8 cellular contexts compared by ENCODE assay signal in genomic region chr16:11742536-11743307, GRCh38. TPM values are rescaled to one million over a fixed set of nuclear protein-coding genes. Genes with fewer than 3 reads are reported as not detected.
DNase-seq lines count a peak whose midpoint lies in the region; ATAC-seq, FAIRE-seq and TF ChIP-seq lines count a peak whose summit lies in the region.

TXNDC11 (minus strand) TSS chr16:11742857; CDS start chr16:11742730, 127 bp downstream.

- dilution Hi-C loops in mammary epithelial cell (cut with HindIII; ENCODE audit: low sequenced_read_pairs) = loop anchor here (5.0 kb wide), 1 partner anchor 80 kb away; no protein-coding TSS in a partner anchor

- peaks cover 47% of the 10 kb centered on the region for H3K79me2 ChIP-seq in ACC112 (ENCODE audit: control insufficient read depth, insufficient read depth, low read length, unreplicated experiment)
- H3K79me2 ChIP-seq in mammary epithelial cell (ENCODE audit: insufficient read depth, low read length) = peaks cover 47% of the 10 kb centered on the region

- no peaks in the 10 kb centered on the region for H4K20me1 ChIP-seq in mammary epithelial cell (ENCODE audit: insufficient read depth, low read length)

- FAIRE-seq in small intestine (lab: Jason Lieb, UNC) = no peak

- no peaks in the 10 kb centered on the region for H3K9me3 ChIP-seq in WERI-Rb-1 (ENCODE audit: severe bottlenecking)
- no peaks in the 10 kb centered on the region for H3K9me3 ChIP-seq in mammary epithelial cell (replicated peaks; ENCODE audit: insufficient read depth, low read length)
- no peaks in the 10 kb centered on the region for H3K9me3 ChIP-seq in iPS-20b (ENCODE audit: insufficient read depth, low read depth, low read length)
- H3K9me3 ChIP-seq in small intestine (ENCODE audit: control insufficient read depth, low read depth) = no peaks in the 10 kb centered on the region

- H3K27me3 ChIP-seq in ACC112 (ENCODE audit: insufficient read depth, low read length) (no peaks in the 10 kb centered on the region), WERI-Rb-1 (ENCODE audit: insufficient read depth, low read depth, severe bottlenecking) (no peaks in the 10 kb centered on the region), mammary epithelial cell (ENCODE audit: insufficient read depth, low read length) (no peaks in the 10 kb centered on the region), iPS-20b (ENCODE audit: insufficient read depth, low read length) (no peaks in the 10 kb centered on the region), small intestine (ENCODE audit: control insufficient read depth in 2 of 2, insufficient read depth in 2 of 2, low read length in 2 of 2) (no peaks in the 10 kb centered on the region)

- TF ChIP-seq CTCF in WERI-Rb-1 (IDR thresholded peaks at IDR 0.05; ENCODE audit: low read depth, low read length) (no peak), mammary epithelial cell (conservative IDR thresholded peaks at IDR 0.05 in 1 of 2, IDR thresholded peaks at IDR 0.05 in 1 of 2; ENCODE audit: extremely low read depth in 1 of 2, insufficient read depth in 1 of 2, low read depth in 1 of 2, low read length in 2 of 2) (no peak)

- ATAC-seq in GM18870 (IDR thresholded peaks at IDR 0.05; ENCODE audit: unreplicated experiment) (peak; percentile 80), HG03135 (IDR thresholded peaks at IDR 0.05; ENCODE audit: unreplicated experiment) (peak; percentile 90)

- CTCF ChIA-PET in mammary epithelial cell (lab: Charles Lee; ENCODE audit: low non-redundant PET) = interaction anchor here (1.2 kb wide), 1 partner anchor 54 kb away, joined by 5 read pairs; the partner anchor contains the start of gene ZC3H7A

- H3K9ac ChIP-seq in mammary epithelial cell (ENCODE audit: insufficient read depth, low read length) (peak within 1 kb of the TSS; percentile 82), iPS-20b (ENCODE audit: low read depth, low read length) (peak within 1 kb of the TSS; percentile 74)

- H2AFZ ChIP-seq in ACC112 (ENCODE audit: low read length, unreplicated experiment) (peak within 1 kb of the TSS; percentile 63), mammary epithelial cell (ENCODE audit: low read depth, low read length) (peak within 1 kb of the TSS; percentile 84)

- H3K4me1 ChIP-seq in ACC112 (ENCODE audit: control insufficient read depth, insufficient read depth, low read length, unreplicated experiment) = peaks cover 20% of the 10 kb centered on the region
- peaks cover 18% of the 10 kb centered on the region for H3K4me1 ChIP-seq in mammary epithelial cell (ENCODE audit: insufficient read depth, low read length)
- peaks cover 7% of the 10 kb centered on the region; the same call in 1 of the 2 replicates for H3K4me1 ChIP-seq in iPS-20b (ENCODE audit: insufficient read depth, low read length)
- peaks cover 4 to 7% of the 10 kb centered on the region in 2 donors for H3K4me1 ChIP-seq in small intestine (ENCODE audit: control insufficient read depth in 2 of 2, insufficient read depth in 1 of 2, low read depth in 1 of 2, low read length in 1 of 2)

- in situ Hi-C loops in mammary epithelial cell (cut with MboI; ENCODE audit: low sequenced_read_pairs in 2 of 2) = no loop called here

- DNase-seq in NCI-H2196 treated with DMSO at 0.1 percent for 48 hours (lab: John Stamatoyannopoulos, UW; ENCODE audit: unreplicated experiment) (peak; percentile 92), WERI-Rb-1 (peak; percentile 99), mammary epithelial cell (peak; percentile 98), small intestine (peak; percentile 98)

- WGBS in mammary epithelial cell (ENCODE audit: low coverage, missing lambda C conversion rate) = 1% methylated on average over 45 of the region's 96 CpGs
- 0% methylated on average over 37 to 96 of the region's 96 CpGs for WGBS in small intestine, 3 donors

- BruUV-seq in mammary epithelial cell (replicated peaks; lab: Mats Ljungman, UMichigan) = no TSS peak

- peak within 1 kb of the TSS; percentile 89 for H3K4me2 ChIP-seq in mammary epithelial cell (ENCODE audit: insufficient read depth, low read depth, low read length)

- peak within 1 kb of the TSS; percentile 94 for H3K4me3 ChIP-seq in ACC112 (ENCODE audit: low read depth, low read length)
- H3K4me3 ChIP-seq in WERI-Rb-1 (ENCODE audit: low read depth, low read length) = peak within 1 kb of the TSS; percentile 80
- peak within 1 kb of the TSS; percentile 63 to 93 (median 88) for H3K4me3 ChIP-seq in mammary epithelial cell (replicated peaks in 1 of 3; ENCODE audit: insufficient read depth in 1 of 3, low read depth in 2 of 3, low read length in 3 of 3)
- peak within 1 kb of the TSS; percentile 83 for H3K4me3 ChIP-seq in iPS-20b (ENCODE audit: low read length)
- H3K4me3 ChIP-seq in small intestine (ENCODE audit: low read depth in 1 of 2, low read length in 2 of 2) = peak within 1 kb of the TSS; percentile 88 to 97

- intact Hi-C loops in mammary epithelial cell (cut with micrococcal nuclease) = loop anchor here (2.0 to 5.0 kb wide), 3 partner anchors 40 to 325 kb away; partner anchors contain the start of gene ZC3H7A

- 0 out of 2 replicates have a peak, but pooled peaks cover 4% of the 10 kb centered on the region for H3K36me3 ChIP-seq in ACC112 (ENCODE audit: insufficient read depth, low read length)
- H3K36me3 ChIP-seq in WERI-Rb-1 = peaks cover 15% of the 10 kb centered on the region
- peaks cover 4% of the 10 kb centered on the region for H3K36me3 ChIP-seq in mammary epithelial cell (ENCODE audit: insufficient read depth, low read length)
- peaks cover 5% of the 10 kb centered on the region; the same call in 1 of the 2 replicates for H3K36me3 ChIP-seq in iPS-20b (ENCODE audit: insufficient read depth, low read depth, low read length)
- no peaks in the 10 kb centered on the region for H3K36me3 ChIP-seq in small intestine (ENCODE audit: control insufficient read depth in 2 of 2, insufficient read depth in 2 of 2, low read length in 2 of 2)

- H3K27ac ChIP-seq in ACC112 (ENCODE audit: low read depth, low read length) (peak within 1 kb of the TSS; percentile 69), WERI-Rb-1 (peak within 1 kb of the TSS; percentile 88), mammary epithelial cell (ENCODE audit: insufficient read depth, low read depth, low read length) (peak within 1 kb of the TSS; percentile 85), iPS-20b (ENCODE audit: low read length) (no peak within 1 kb of the TSS), small intestine (ENCODE audit: low read depth in 1 of 2, low read length in 1 of 2) (peak within 1 kb of the TSS; percentile 96 to 100)

RNA-seq across cellular contexts. Expression of gene TXNDC11, which starts in this region (rescaled TPM):
- total RNA-seq in mammary epithelial cell = 10 to 100 TPM; 26.0 to 30.7 TPM
- 46.6 TPM for polyA plus RNA-seq in mammary epithelial cell
- 34.0 TPM for polyA minus RNA-seq in mammary epithelial cell
- 10 to 100 TPM; 49.7 to 73.4 (median 49.7) TPM for polyA plus RNA-seq in small intestine
